In the genomic region with DNA sequence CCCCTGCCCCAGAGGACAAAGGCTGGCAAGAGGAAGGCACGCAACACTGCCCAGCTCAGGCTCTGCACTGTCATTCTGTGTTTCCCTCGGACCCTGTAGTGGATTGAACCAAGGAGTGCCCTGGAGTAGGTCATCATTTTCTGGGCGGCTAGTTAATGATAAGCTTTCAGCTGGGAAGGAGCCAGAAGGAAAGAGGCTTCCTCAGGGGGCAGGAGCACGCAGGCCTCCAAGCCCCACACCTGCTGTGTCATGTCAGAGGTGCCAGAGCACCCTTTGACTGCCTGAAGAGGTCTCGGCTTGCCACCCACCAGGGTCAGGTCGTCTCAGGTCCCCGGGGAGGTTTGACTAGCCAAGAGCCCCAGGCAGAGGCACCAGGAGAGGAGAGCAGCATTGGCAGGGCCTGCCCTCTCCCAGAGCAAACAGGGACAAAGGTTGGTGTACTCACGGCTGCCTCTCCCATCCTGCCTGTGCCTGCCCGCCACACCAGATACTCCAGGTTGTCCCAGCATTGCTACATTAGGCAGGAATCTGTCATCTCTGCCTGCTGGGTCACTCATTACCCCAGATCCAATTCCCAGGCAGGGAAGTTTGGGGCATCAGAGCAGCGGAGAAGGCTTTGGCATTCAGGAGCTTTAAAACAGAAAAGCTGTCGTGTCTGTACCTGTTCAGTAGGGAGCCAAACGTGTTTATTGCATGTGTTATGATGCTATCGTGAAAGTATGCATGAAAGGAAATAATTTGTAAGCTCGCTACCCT, we compare ENCODE assay signal across 1 cellular context.
TF ChIP-seq lines count a peak whose summit lies in the region.

No MANE protein-coding gene starts in this region.

TF ChIP-seq in HepG2, 621 proteins besides CTCF, POLR2A, EP300 and RAD21 (continued from another document and continues in another):
- TF ChIP-seq, protein P1, sequence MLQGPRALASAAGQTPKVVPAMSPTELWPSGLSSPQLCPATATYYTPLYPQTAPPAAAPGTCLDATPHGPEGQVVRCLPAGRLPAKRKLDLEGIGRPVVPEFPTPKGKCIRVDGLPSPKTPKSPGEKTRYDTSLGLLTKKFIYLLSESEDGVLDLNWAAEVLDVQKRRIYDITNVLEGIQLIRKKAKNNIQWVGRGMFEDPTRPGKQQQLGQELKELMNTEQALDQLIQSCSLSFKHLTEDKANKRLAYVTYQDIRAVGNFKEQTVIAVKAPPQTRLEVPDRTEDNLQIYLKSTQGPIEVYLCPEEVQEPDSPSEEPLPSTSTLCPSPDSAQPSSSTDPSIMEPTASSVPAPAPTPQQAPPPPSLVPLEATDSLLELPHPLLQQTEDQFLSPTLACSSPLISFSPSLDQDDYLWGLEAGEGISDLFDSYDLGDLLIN (CRISPR knock-in tag; IDR thresholded peaks at IDR 0.05; ENCODE audit: borderline replicate concordance): no peak
- TF ChIP-seq, protein P2, sequence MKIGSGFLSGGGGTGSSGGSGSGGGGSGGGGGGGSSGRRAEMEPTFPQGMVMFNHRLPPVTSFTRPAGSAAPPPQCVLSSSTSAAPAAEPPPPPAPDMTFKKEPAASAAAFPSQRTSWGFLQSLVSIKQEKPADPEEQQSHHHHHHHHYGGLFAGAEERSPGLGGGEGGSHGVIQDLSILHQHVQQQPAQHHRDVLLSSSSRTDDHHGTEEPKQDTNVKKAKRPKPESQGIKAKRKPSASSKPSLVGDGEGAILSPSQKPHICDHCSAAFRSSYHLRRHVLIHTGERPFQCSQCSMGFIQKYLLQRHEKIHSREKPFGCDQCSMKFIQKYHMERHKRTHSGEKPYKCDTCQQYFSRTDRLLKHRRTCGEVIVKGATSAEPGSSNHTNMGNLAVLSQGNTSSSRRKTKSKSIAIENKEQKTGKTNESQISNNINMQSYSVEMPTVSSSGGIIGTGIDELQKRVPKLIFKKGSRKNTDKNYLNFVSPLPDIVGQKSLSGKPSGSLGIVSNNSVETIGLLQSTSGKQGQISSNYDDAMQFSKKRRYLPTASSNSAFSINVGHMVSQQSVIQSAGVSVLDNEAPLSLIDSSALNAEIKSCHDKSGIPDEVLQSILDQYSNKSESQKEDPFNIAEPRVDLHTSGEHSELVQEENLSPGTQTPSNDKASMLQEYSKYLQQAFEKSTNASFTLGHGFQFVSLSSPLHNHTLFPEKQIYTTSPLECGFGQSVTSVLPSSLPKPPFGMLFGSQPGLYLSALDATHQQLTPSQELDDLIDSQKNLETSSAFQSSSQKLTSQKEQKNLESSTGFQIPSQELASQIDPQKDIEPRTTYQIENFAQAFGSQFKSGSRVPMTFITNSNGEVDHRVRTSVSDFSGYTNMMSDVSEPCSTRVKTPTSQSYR (CRISPR knock-in tag; IDR thresholded peaks at IDR 0.05; ENCODE audit: borderline replicate concordance): no peak
- TF ChIP-seq, protein P3, sequence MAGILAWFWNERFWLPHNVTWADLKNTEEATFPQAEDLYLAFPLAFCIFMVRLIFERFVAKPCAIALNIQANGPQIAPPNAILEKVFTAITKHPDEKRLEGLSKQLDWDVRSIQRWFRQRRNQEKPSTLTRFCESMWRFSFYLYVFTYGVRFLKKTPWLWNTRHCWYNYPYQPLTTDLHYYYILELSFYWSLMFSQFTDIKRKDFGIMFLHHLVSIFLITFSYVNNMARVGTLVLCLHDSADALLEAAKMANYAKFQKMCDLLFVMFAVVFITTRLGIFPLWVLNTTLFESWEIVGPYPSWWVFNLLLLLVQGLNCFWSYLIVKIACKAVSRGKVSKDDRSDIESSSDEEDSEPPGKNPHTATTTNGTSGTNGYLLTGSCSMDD (CRISPR knock-in tag; IDR thresholded peaks at IDR 0.05): no peak
- TF ChIP-seq ZNF34 (CRISPR knock-in tag; IDR thresholded peaks at IDR 0.05; ENCODE audit: borderline replicate concordance) (no peak), KAT8 (CRISPR knock-in tag; IDR thresholded peaks at IDR 0.05) (peak; percentile 72), FOSL1 (CRISPR knock-in tag; IDR thresholded peaks at IDR 0.05; ENCODE audit: borderline replicate concordance) (no peak), HNF4A (CRISPR knock-in tag; IDR thresholded peaks at IDR 0.05) (peak; percentile 92), ZBTB8A (CRISPR knock-in tag; IDR thresholded peaks at IDR 0.05; ENCODE audit: borderline replicate concordance, low read depth) (no peak), GATAD1 (CRISPR knock-in tag; IDR thresholded peaks at IDR 0.05) (0 out of 2 replicates have a peak, but pooled peaks have one; percentile 40), ONECUT2 (CRISPR knock-in tag; IDR thresholded peaks at IDR 0.05) (no peak), ZIK1 (CRISPR knock-in tag; IDR thresholded peaks at IDR 0.05; ENCODE audit: borderline replicate concordance, low read depth) (no peak), ZNF292 (CRISPR knock-in tag; IDR thresholded peaks at IDR 0.05; ENCODE audit: borderline replicate concordance, low read depth) (peak; percentile 99)
- TF ChIP-seq, protein P4, sequence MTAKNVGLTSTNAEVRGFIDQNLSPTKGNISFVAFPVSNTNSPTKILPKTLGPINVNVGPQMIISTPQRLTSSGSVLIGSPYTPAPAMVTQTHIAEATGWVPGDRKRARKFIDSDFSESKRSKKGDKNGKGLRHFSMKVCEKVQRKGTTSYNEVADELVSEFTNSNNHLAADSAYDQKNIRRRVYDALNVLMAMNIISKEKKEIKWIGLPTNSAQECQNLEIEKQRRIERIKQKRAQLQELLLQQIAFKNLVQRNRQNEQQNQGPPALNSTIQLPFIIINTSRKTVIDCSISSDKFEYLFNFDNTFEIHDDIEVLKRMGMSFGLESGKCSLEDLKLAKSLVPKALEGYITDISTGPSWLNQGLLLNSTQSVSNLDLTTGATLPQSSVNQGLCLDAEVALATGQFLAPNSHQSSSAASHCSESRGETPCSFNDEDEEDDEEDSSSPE (CRISPR knock-in tag; IDR thresholded peaks at IDR 0.05): 0 out of 2 replicates have a peak, but pooled peaks have one; percentile 14
- TF ChIP-seq, protein P5, sequence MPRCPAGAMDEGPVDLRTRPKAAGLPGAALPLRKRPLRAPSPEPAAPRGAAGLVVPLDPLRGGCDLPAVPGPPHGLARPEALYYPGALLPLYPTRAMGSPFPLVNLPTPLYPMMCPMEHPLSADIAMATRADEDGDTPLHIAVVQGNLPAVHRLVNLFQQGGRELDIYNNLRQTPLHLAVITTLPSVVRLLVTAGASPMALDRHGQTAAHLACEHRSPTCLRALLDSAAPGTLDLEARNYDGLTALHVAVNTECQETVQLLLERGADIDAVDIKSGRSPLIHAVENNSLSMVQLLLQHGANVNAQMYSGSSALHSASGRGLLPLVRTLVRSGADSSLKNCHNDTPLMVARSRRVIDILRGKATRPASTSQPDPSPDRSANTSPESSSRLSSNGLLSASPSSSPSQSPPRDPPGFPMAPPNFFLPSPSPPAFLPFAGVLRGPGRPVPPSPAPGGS (CRISPR knock-in tag; IDR thresholded peaks at IDR 0.05): no peak
- TF ChIP-seq, protein P6, sequence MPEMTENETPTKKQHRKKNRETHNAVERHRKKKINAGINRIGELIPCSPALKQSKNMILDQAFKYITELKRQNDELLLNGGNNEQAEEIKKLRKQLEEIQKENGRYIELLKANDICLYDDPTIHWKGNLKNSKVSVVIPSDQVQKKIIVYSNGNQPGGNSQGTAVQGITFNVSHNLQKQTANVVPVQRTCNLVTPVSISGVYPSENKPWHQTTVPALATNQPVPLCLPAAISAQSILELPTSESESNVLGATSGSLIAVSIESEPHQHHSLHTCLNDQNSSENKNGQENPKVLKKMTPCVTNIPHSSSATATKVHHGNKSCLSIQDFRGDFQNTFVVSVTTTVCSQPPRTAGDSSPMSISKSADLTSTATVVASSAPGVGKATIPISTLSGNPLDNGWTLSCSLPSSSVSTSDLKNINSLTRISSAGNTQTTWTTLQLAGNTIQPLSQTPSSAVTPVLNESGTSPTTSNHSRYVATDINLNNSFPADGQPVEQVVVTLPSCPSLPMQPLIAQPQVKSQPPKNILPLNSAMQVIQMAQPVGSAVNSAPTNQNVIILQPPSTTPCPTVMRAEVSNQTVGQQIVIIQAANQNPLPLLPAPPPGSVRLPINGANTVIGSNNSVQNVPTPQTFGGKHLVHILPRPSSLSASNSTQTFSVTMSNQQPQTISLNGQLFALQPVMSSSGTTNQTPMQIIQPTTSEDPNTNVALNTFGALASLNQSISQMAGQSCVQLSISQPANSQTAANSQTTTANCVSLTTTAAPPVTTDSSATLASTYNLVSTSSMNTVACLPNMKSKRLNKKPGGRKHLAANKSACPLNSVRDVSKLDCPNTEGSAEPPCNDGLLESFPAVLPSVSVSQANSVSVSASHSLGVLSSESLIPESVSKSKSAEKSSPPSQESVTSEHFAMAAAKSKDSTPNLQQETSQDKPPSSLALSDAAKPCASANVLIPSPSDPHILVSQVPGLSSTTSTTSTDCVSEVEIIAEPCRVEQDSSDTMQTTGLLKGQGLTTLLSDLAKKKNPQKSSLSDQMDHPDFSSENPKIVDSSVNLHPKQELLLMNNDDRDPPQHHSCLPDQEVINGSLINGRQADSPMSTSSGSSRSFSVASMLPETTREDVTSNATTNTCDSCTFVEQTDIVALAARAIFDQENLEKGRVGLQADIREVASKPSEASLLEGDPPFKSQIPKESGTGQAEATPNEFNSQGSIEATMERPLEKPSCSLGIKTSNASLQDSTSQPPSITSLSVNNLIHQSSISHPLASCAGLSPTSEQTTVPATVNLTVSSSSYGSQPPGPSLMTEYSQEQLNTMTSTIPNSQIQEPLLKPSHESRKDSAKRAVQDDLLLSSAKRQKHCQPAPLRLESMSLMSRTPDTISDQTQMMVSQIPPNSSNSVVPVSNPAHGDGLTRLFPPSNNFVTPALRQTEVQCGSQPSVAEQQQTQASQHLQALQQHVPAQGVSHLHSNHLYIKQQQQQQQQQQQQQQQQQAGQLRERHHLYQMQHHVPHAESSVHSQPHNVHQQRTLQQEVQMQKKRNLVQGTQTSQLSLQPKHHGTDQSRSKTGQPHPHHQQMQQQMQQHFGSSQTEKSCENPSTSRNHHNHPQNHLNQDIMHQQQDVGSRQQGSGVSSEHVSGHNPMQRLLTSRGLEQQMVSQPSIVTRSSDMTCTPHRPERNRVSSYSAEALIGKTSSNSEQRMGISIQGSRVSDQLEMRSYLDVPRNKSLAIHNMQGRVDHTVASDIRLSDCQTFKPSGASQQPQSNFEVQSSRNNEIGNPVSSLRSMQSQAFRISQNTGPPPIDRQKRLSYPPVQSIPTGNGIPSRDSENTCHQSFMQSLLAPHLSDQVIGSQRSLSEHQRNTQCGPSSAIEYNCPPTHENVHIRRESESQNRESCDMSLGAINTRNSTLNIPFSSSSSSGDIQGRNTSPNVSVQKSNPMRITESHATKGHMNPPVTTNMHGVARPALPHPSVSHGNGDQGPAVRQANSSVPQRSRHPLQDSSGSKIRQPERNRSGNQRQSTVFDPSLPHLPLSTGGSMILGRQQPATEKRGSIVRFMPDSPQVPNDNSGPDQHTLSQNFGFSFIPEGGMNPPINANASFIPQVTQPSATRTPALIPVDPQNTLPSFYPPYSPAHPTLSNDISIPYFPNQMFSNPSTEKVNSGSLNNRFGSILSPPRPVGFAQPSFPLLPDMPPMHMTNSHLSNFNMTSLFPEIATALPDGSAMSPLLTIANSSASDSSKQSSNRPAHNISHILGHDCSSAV (CRISPR knock-in tag; IDR thresholded peaks at IDR 0.05; ENCODE audit: borderline replicate concordance): no peak
- TF ChIP-seq, protein P7, sequence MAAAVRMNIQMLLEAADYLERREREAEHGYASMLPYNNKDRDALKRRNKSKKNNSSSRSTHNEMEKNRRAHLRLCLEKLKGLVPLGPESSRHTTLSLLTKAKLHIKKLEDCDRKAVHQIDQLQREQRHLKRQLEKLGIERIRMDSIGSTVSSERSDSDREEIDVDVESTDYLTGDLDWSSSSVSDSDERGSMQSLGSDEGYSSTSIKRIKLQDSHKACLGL (CRISPR knock-in tag; IDR thresholded peaks at IDR 0.05): 0 out of 2 replicates have a peak, but pooled peaks have one; percentile 34
- TF ChIP-seq, protein P8, sequence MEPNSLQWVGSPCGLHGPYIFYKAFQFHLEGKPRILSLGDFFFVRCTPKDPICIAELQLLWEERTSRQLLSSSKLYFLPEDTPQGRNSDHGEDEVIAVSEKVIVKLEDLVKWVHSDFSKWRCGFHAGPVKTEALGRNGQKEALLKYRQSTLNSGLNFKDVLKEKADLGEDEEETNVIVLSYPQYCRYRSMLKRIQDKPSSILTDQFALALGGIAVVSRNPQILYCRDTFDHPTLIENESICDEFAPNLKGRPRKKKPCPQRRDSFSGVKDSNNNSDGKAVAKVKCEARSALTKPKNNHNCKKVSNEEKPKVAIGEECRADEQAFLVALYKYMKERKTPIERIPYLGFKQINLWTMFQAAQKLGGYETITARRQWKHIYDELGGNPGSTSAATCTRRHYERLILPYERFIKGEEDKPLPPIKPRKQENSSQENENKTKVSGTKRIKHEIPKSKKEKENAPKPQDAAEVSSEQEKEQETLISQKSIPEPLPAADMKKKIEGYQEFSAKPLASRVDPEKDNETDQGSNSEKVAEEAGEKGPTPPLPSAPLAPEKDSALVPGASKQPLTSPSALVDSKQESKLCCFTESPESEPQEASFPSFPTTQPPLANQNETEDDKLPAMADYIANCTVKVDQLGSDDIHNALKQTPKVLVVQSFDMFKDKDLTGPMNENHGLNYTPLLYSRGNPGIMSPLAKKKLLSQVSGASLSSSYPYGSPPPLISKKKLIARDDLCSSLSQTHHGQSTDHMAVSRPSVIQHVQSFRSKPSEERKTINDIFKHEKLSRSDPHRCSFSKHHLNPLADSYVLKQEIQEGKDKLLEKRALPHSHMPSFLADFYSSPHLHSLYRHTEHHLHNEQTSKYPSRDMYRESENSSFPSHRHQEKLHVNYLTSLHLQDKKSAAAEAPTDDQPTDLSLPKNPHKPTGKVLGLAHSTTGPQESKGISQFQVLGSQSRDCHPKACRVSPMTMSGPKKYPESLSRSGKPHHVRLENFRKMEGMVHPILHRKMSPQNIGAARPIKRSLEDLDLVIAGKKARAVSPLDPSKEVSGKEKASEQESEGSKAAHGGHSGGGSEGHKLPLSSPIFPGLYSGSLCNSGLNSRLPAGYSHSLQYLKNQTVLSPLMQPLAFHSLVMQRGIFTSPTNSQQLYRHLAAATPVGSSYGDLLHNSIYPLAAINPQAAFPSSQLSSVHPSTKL (CRISPR knock-in tag; IDR thresholded peaks at IDR 0.05): peak; percentile 84; the same call in 1 of the 2 replicates
- TF ChIP-seq, protein P9, sequence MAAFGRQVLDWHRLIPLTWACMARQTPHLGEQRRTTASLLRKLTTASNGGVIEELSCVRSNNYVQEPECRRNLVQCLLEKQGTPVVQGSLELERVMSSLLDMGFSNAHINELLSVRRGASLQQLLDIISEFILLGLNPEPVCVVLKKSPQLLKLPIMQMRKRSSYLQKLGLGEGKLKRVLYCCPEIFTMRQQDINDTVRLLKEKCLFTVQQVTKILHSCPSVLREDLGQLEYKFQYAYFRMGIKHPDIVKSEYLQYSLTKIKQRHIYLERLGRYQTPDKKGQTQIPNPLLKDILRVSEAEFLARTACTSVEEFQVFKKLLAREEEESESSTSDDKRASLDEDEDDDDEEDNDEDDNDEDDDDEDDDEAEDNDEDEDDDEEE (CRISPR knock-in tag; IDR thresholded peaks at IDR 0.05): no peak
- TF ChIP-seq, protein P10, sequence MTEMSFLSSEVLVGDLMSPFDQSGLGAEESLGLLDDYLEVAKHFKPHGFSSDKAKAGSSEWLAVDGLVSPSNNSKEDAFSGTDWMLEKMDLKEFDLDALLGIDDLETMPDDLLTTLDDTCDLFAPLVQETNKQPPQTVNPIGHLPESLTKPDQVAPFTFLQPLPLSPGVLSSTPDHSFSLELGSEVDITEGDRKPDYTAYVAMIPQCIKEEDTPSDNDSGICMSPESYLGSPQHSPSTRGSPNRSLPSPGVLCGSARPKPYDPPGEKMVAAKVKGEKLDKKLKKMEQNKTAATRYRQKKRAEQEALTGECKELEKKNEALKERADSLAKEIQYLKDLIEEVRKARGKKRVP (CRISPR knock-in tag; IDR thresholded peaks at IDR 0.05): no peak; a peak in 1 of 4 replicates
